8 cellular contexts compared by ENCODE assay signal in genomic region chr4:139901516-139902327, GRCh38.
DNase-seq lines count a peak whose midpoint lies in the region; ATAC-seq, FAIRE-seq and TF ChIP-seq lines count a peak whose summit lies in the region.

No MANE protein-coding gene starts in this region.

- H3K27ac ChIP-seq in left ventricle myocardium inferior (replicated peaks) = peak overlapping the region; percentile 9
- no peak overlapping the region for H3K27ac ChIP-seq in aorta (ENCODE audit: low read depth in 1 of 2, low read length in 2 of 2)
- no peak overlapping the region for H3K27ac ChIP-seq in MM.1S (ENCODE audit: low read length)

- H3K9me3 ChIP-seq in left ventricle myocardium inferior (replicated peaks) = peaks cover 6% of the 10 kb centered on the region
- H3K9me3 ChIP-seq in mucosa of stomach (ENCODE audit: control insufficient read depth, low read length) = no peaks in the 10 kb centered on the region
- H3K9me3 ChIP-seq in aorta (ENCODE audit: control insufficient read depth, low read length) = peaks cover 1% of the 10 kb centered on the region
- no peaks in the 10 kb centered on the region for H3K9me3 ChIP-seq in MM.1S (replicated peaks; ENCODE audit: insufficient read depth, low read length)

- no peak for FAIRE-seq in bronchial epithelial cell (lab: Jason Lieb, UNC)
- FAIRE-seq in RCC 7860 (lab: Jason Lieb, UNC) = no peak

- no peak overlapping the region for H3K4me2 ChIP-seq in MM.1S (ENCODE audit: low read depth, low read length)

- H3K27me3 ChIP-seq in left ventricle myocardium inferior (ENCODE audit: low read depth) (no peaks in the 10 kb centered on the region), bronchial epithelial cell (ENCODE audit: control insufficient read depth, insufficient read depth, low read length) (no peaks in the 10 kb centered on the region), mucosa of stomach (ENCODE audit: control insufficient read depth, insufficient read depth, low read length) (no peaks in the 10 kb centered on the region), aorta (ENCODE audit: control insufficient read depth in 1 of 2, insufficient read depth in 2 of 2, low read length in 1 of 2) (no peaks in the 10 kb centered on the region), MM.1S (replicated peaks; ENCODE audit: insufficient read depth, low read length) (no peaks in the 10 kb centered on the region)

- H3K79me2 ChIP-seq in MM.1S (ENCODE audit: low read length) = no peaks in the 10 kb centered on the region

- peak overlapping the region; percentile 43 for H3K4me3 ChIP-seq in left ventricle myocardium inferior
- H3K4me3 ChIP-seq in bronchial epithelial cell (ENCODE audit: low read depth, low read length) = peak overlapping the region; percentile 5
- H3K4me3 ChIP-seq in mucosa of stomach (ENCODE audit: low read length) = no peak overlapping the region
- peak overlapping the region in 1 of 2 donors; percentile 45 for H3K4me3 ChIP-seq in aorta (ENCODE audit: low read length in 2 of 2)
- no peak overlapping the region for H3K4me3 ChIP-seq in MM.1S (ENCODE audit: low read length)

- H3K4me1 ChIP-seq in left ventricle myocardium inferior = peaks cover 31% of the 10 kb centered on the region
- H3K4me1 ChIP-seq in mucosa of stomach (ENCODE audit: control insufficient read depth, insufficient read depth, low read length) = peaks cover 6% of the 10 kb centered on the region
- H3K4me1 ChIP-seq in aorta (ENCODE audit: control insufficient read depth in 1 of 2, insufficient read depth in 2 of 2, low read length in 2 of 2) = no peaks in the 10 kb centered on the region
- H3K4me1 ChIP-seq in MM.1S (ENCODE audit: low read length) = no peaks in the 10 kb centered on the region; the same call in 1 of the 2 replicates

- peak; percentile 80 for ATAC-seq in aorta (ENCODE audit: low FRiP score)

- DNase-seq in left ventricle myocardium inferior = no peak
- no peak for DNase-seq in cardiac septum (ENCODE audit: low spot score)
- DNase-seq in bronchial epithelial cell (ENCODE audit: low read depth) = peak; percentile 70
- DNase-seq in aorta = no peak
- DNase-seq in RCC 7860 (ENCODE audit: low spot score) = no peak
- no peak for DNase-seq in GM20000 (ENCODE audit: low spot score)
- DNase-seq in MM.1S = no peak

- WGBS in aorta, 2 donors = 24 to 40% methylated on average over 17 of the region's 17 CpGs

- TF ChIP-seq CTCF in left ventricle myocardium inferior (IDR thresholded peaks at IDR 0.05; ENCODE audit: borderline replicate concordance) = no peak
- TF ChIP-seq CTCF in bronchial epithelial cell (IDR thresholded peaks at IDR 0.05; ENCODE audit: insufficient read depth, low read length, severe bottlenecking) = no peak
- TF ChIP-seq CTCF in GM20000 (IDR thresholded peaks at IDR 0.05; ENCODE audit: extremely low read depth, missing control alignments) = no peak
- TF ChIP-seq CTCF in MM.1S (IDR thresholded peaks at IDR 0.05; ENCODE audit: low read length) = no peak

- intact Hi-C loops in left ventricle myocardium inferior (cut with micrococcal nuclease) = no loop called here
- intact Hi-C loops in cardiac septum (cut with DNase I) = no loop called here
- intact Hi-C loops in aorta (cut with DNase I) = loop anchor here in 1 of 2 donors (5.0 kb wide), 1 partner anchor 351 kb away; no protein-coding TSS in a partner anchor

- no peaks in the 10 kb centered on the region for H3F3A ChIP-seq in MM.1S (ENCODE audit: insufficient read depth, low read length)

- H3K9me2 ChIP-seq in MM.1S (replicated peaks; ENCODE audit: insufficient read depth, low read length) = no peaks in the 10 kb centered on the region

- H3K36me3 ChIP-seq in left ventricle myocardium inferior = no peaks in the 10 kb centered on the region
- H3K36me3 ChIP-seq in bronchial epithelial cell (ENCODE audit: control insufficient read depth, insufficient read depth, low read length) = no peaks in the 10 kb centered on the region
- H3K36me3 ChIP-seq in mucosa of stomach (ENCODE audit: control insufficient read depth, insufficient read depth, low read length) = no peaks in the 10 kb centered on the region
- no peaks in the 10 kb centered on the region for H3K36me3 ChIP-seq in aorta (ENCODE audit: control insufficient read depth in 1 of 2, insufficient read depth in 2 of 2, low read length in 1 of 2)
- no peaks in the 10 kb centered on the region for H3K36me3 ChIP-seq in MM.1S (replicated peaks; ENCODE audit: insufficient read depth, low read length)

- no peaks in the 10 kb centered on the region for H4K20me1 ChIP-seq in MM.1S (ENCODE audit: insufficient read depth, low read length)

- H2AFZ ChIP-seq in MM.1S (ENCODE audit: low read length) = no peak overlapping the region

- H3K9ac ChIP-seq in mucosa of stomach (ENCODE audit: low read length) = peak overlapping the region; percentile 42
- H3K9ac ChIP-seq in MM.1S (ENCODE audit: low read length) = no peak overlapping the region

Comparison
In these comparisons a context has a peak if more than half of its experiments do, and no peak if none do; other contexts are left out.
1. H3K4me3 ChIP-seq: peak in left ventricle myocardium inferior (single experiment) and bronchial epithelial cell (single experiment); none in mucosa of stomach (single experiment) and MM.1S (single experiment).